In the genomic region with DNA sequence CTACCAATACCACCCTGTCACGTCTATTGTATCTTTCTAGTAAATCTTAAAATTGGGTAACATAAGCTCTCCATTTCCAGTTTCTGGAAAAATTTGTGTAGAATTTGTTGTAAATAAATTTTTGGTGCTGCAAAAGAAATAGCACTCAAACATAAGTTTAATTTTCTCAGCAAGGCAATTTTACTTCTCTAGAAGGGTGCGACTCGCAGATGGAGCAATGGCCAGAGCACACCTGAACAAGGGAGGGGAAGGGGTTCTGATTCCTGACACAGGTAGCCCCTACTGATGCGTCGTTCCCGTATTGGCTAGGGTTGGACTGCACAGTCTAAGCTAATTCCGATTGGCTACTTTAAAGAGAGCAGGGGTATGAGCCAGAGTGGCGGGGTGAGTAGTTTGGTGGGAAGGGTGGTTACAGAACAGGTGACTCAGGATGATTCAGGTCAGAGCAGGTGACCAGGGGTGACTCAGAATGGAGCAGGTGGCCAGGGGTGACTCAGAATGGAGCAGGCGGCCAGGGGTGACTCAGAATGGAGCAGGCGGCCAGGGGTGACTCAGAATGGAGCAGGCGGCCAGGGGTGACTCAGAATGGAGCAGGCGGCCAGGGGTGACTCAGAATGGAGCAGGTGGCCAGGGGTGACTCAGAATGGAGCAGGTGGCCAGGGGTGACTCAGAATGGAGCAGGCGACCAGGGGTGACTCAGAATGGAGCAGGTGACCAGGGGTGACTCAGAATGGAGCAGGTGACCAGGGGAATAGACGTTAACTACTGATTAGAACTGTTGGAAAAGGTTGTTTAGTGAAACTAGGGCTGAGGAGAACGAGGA, we compare ENCODE assay signal across 8 cellular contexts. TPM values are rescaled to one million over a fixed set of nuclear protein-coding genes. Genes with fewer than 3 reads are reported as not detected.
DNase-seq lines count a peak whose midpoint lies in the region; ATAC-seq and TF ChIP-seq lines count a peak whose summit lies in the region.
"Not testable (repeated sequence)": the region's sequence is repeated elsewhere in the genome, so short reads cannot be mapped to it uniquely, and the experiment has no call there.

No MANE protein-coding gene starts in this region.

- DNase-seq in ELR (ENCODE audit: low read depth) = peak; percentile 80
- DNase-seq in RWPE2 (ENCODE audit: low spot score) = peak; percentile 97
- peak; percentile 93 for DNase-seq in activated CD8-positive, alpha-beta memory T cell treated with anti-CD3 and anti-CD28 coated beads, Interleukin-2, amount 50 U/mL, for 48 hours
- DNase-seq in chondrocyte (ENCODE audit: low spot score) = peak; percentile 100
- DNase-seq in pulmonary artery endothelial cell (ENCODE audit: low read depth, low spot score) = peak; percentile 75
- DNase-seq in stimulated activated naive CD8-positive, alpha-beta T cell treated with anti-CD3 and anti-CD28 coated beads, Interleukin-15, Interleukin-2, amounts not matched to agents 100 U/mL and 50 U/mL, for 24 hours = peak; percentile 79

- H3K36me3 ChIP-seq in HUES48 (ENCODE audit: control insufficient read depth, insufficient read depth, low read length); RWPE2 (ENCODE audit: low read depth): not testable (repeated sequence)

- H3K9me3 Mint-ChIP-seq in chondrocyte (ENCODE audit: low read depth) = not testable (repeated sequence)

- H3K4me1 ChIP-seq in HUES48 (ENCODE audit: control insufficient read depth, insufficient read depth, low read length); RWPE2 (ENCODE audit: insufficient read depth, poor library complexity, severe bottlenecking): not testable (repeated sequence)

- ATAC-seq in RWPE2 (ENCODE audit: low read depth); stimulated activated naive CD8-positive, alpha-beta T cell treated with anti-CD3 and anti-CD28 coated beads, Interleukin-15, Interleukin-2, amounts not matched to agents 100 U/mL and 50 U/mL, for 24 hours: not testable (repeated sequence)

- H3K4me1 Mint-ChIP-seq in chondrocyte (ENCODE audit: low read depth) = not testable (repeated sequence)

- not testable (repeated sequence) for H3K36me3 Mint-ChIP-seq in chondrocyte (ENCODE audit: low read depth)

- not testable (repeated sequence) for H3K9me3 ChIP-seq in HUES48 (ENCODE audit: control insufficient read depth, insufficient read depth, low read length); RWPE2 (ENCODE audit: severe bottlenecking); iPS-18c (ENCODE audit: control insufficient read depth, insufficient read depth, low read length)

- not testable (repeated sequence) for H3K9ac ChIP-seq in HUES48 (ENCODE audit: low read depth, low read length)

- H3K27me3 Mint-ChIP-seq in chondrocyte (ENCODE audit: low read depth) = not testable (repeated sequence)

- peak overlapping the region; percentile 23 for H3K27ac ChIP-seq in HUES48 (ENCODE audit: low read depth, low read length)
- H3K27ac ChIP-seq in RWPE2 (ENCODE audit: poor library complexity, severe bottlenecking) = not testable (repeated sequence)

- TF ChIP-seq CTCF in RWPE2 (IDR thresholded peaks at IDR 0.05; ENCODE audit: poor library complexity, severe bottlenecking); chondrocyte (IDR thresholded peaks at IDR 0.05): not testable (repeated sequence)

- not testable (repeated sequence) for H3K4me3 Mint-ChIP-seq in chondrocyte (ENCODE audit: unreplicated experiment)

- not testable (repeated sequence) for H3K4me3 ChIP-seq in HUES48 (ENCODE audit: low read depth, low read length); RWPE2 (ENCODE audit: severe bottlenecking)
- peak overlapping the region; percentile 15; the same call in 1 of the 2 replicates for H3K4me3 ChIP-seq in iPS-18c (ENCODE audit: insufficient read depth, low read depth, low read length)

- not testable (repeated sequence) for H3K27me3 ChIP-seq in HUES48 (ENCODE audit: control insufficient read depth, insufficient read depth, low read length); RWPE2 (ENCODE audit: insufficient read depth, poor library complexity, severe bottlenecking)

- H3K27ac Mint-ChIP-seq in chondrocyte (ENCODE audit: unreplicated experiment) = peak overlapping the region; percentile 82

RNA-seq across cellular contexts. Expression of a gene that starts 32.0 kb away (rescaled TPM):
- total RNA-seq in chondrocyte (73.0 to 102 TPM (median 99.1 TPM) in 3 replicates), pulmonary artery endothelial cell (64.3 and 67.7 TPM in 2 replicates)

RNA-seq across cellular contexts. Expression of a gene that starts 45.5 kb away (rescaled TPM):
- total RNA-seq in chondrocyte (12.2 to 13.4 TPM (median 13.1 TPM) in 3 replicates), pulmonary artery endothelial cell (3.2 and 5.5 TPM in 2 replicates)
